17 cellular contexts compared by ENCODE assay signal in the genomic region with DNA sequence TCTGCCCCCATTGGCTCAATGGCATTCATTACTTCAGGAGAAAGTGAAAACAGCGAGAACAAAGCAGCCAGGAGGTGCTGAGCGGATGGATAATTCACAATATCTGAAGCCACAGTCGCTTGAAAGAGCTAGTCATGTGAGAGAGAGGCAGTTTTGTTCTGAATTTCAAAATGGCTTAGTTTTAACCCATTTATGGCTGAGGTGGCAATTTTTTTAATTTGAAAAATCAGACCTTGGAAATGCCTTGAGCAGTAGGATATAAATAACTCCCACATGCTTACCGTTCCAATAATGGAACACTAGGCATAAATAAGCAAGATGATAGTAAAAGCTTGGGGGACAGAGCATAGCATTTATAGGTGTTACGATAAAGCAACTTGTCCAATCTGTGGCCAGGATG. TPM values are rescaled to one million over a fixed set of nuclear protein-coding genes. Genes with fewer than 3 reads are reported as not detected.
A peak's percentile ranks its signal among the peaks of the same experiment; 100 is the strongest.
DNase-seq lines count a peak whose midpoint lies in the region; ATAC-seq and TF ChIP-seq lines count a peak whose summit lies in the region.
"Had no signal": no experiment of that assay in that cellular context is flagged by ENCODE, and none has a peak within 500 bp of the region (broad histone marks: within the 10 kb centered on the region; RNA-seq: fewer than 3 reads in every experiment).

No MANE protein-coding gene starts in this region.

- H3K14ac ChIP-seq in IMR-90 (replicated peaks; ENCODE audit: low read depth, low read length), result no peak overlapping the region

- no peak for TF ChIP-seq POLR2A in IMR-90 (IDR thresholded peaks at IDR 0.05; ENCODE audit: low read depth, low read length)

- no peak overlapping the region for H3K9ac ChIP-seq in IMR-90 (ENCODE audit: low read depth, low read length)
- H3K9ac ChIP-seq: BLaER1, GM23248 had no signal

- no peak overlapping the region for H3K4me3 Mint-ChIP-seq in nephron
- H3K4me3 Mint-ChIP-seq in T-cell, result no peak overlapping the region
- H3K4me3 Mint-ChIP-seq: B cell; CD4-positive, CD25-positive, alpha-beta regulatory T cell; CD8-positive, alpha-beta T cell had no signal

- TF ChIP-seq RAD21 in IMR-90 (IDR thresholded peaks at IDR 0.05; ENCODE audit: low read length), result no peak

- no peak for TF ChIP-seq CTCF in IMR-90 (conservative IDR thresholded peaks at IDR 0.05; ENCODE audit: low read depth, low read length)
- no peak for TF ChIP-seq CTCF in VCaP (conservative IDR thresholded peaks at IDR 0.05)
- TF ChIP-seq CTCF in nephron (IDR thresholded peaks at IDR 0.05; ENCODE audit: unreplicated experiment in 3 of 3), result no peak

- intact Hi-C loops in IMR-90 (cut with micrococcal nuclease), result no loop called here

- H4K20me1 ChIP-seq in IMR-90 (ENCODE audit: insufficient read depth, low read length), result no peaks in the 10 kb centered on the region
- H4K20me1 ChIP-seq: BLaER1 had no signal

- no peak overlapping the region for H2AK9ac ChIP-seq in IMR-90 (replicated peaks; ENCODE audit: low read depth, low read length, poor library complexity)

- in situ Hi-C loops in IMR-90 (cut with MboI; ENCODE audit: low sequenced_read_pairs), result no loop called here

- no peak overlapping the region for H3K4ac ChIP-seq in IMR-90 (ENCODE audit: low read depth, low read length)

- no peaks in the 10 kb centered on the region for H3K79me1 ChIP-seq in IMR-90 (ENCODE audit: low read depth in 1 of 2, low read length in 2 of 2)

- H3K4me1 Mint-ChIP-seq in nephron (peaks cover 48% of the 10 kb centered on the region), T-cell (peaks cover 2 to 6% (median 3%) of the 10 kb centered on the region in 3 donors)
- H3K4me1 Mint-ChIP-seq: B cell had no signal

- no peak overlapping the region for H4K91ac ChIP-seq in IMR-90 (ENCODE audit: insufficient read depth, low read depth, low read length)

- ATAC-seq in IMR-90 (ENCODE audit: low read depth) (no peak), T-cell (replicated peaks in 1 of 4) (no peak)
- ATAC-seq: CD8-positive, alpha-beta T cell had no signal

- H3K56ac ChIP-seq in IMR-90 (ENCODE audit: extremely low read depth, insufficient read depth, low read length), result no peak overlapping the region

- no peak overlapping the region for H2BK5ac ChIP-seq in IMR-90 (ENCODE audit: low read depth, low read length, poor library complexity, severe bottlenecking)

- H3K4me1 ChIP-seq in IMR-90 (ENCODE audit: control insufficient read depth, insufficient read depth, low read length), result peaks cover 6% of the 10 kb centered on the region

- CTCF ChIA-PET in IMR-90 (lab: Yijun Ruan, JAX), result no interaction called here
- CTCF ChIA-PET in T-cell (lab: Charles Lee), result interaction anchor here in 1 of 2 donors (0.7 kb wide), 1 partner anchor 230 kb away, joined by 3 read pairs; no protein-coding TSS in a partner anchor

- no CpG with 5 or more reads among the region's 5 CpGs for WGBS in IMR-90 (ENCODE audit: extremely low coverage in 2 of 2, insufficient read length in 1 of 2), 2 experiments

- no TSS peak for BruUV-seq in IMR-90 (replicated peaks; lab: Mats Ljungman, UMichigan)

- no peak overlapping the region for H2AFZ ChIP-seq in IMR-90 (replicated peaks; ENCODE audit: low read length, poor library complexity)
- H2AFZ ChIP-seq: GM23248 had no signal

- DNase-seq in IMR-90, result no peak
- no peak for DNase-seq in T-cell
- DNase-seq in putamen (ENCODE audit: low spot score), result no peak
- no peak for DNase-seq in NCI-H1092 treated with DMSO at 0.1 percent for 48 hours (lab: John Stamatoyannopoulos, UW)
- DNase-seq: Caco-2; CD4-positive, CD25-positive, alpha-beta regulatory T cell; CD8-positive, alpha-beta T cell; DMS153; DND-41; GM23248; H7; HCEC 1CT had no signal

- H3K27ac ChIP-seq in IMR-90 (ENCODE audit: insufficient read depth, low read length) (no peak overlapping the region), VCaP (peak overlapping the region; percentile 100; the same call in 1 of the 2 replicates)
- H3K27ac ChIP-seq: BLaER1, C4-2B, GM23248 had no signal

- no peak overlapping the region for H2BK15ac ChIP-seq in IMR-90 (ENCODE audit: low read depth, low read length)

- H3K27me3 Mint-ChIP-seq in nephron (ENCODE audit: low read depth) (no peaks in the 10 kb centered on the region), T-cell (peaks cover 0 to 2% of the 10 kb centered on the region in 2 donors)
- H3K27me3 Mint-ChIP-seq: B cell; CD4-positive, CD25-positive, alpha-beta regulatory T cell had no signal

- no peak overlapping the region for H2AK5ac ChIP-seq in IMR-90 (ENCODE audit: low read depth, low read length)

- H3K36me3 Mint-ChIP-seq in nephron (ENCODE audit: low read depth) (no peaks in the 10 kb centered on the region), T-cell (no peaks in the 10 kb centered on the region)
- H3K36me3 Mint-ChIP-seq: CD4-positive, CD25-positive, alpha-beta regulatory T cell; CD8-positive, alpha-beta T cell had no signal

- dilution Hi-C loops in IMR-90 (cut with HindIII; ENCODE audit: low sequenced_read_pairs, unreplicated experiment), result no loop called here

- H3K9me3 Mint-ChIP-seq in nephron (no peaks in the 10 kb centered on the region), T-cell (no peaks in the 10 kb centered on the region)
- H3K9me3 Mint-ChIP-seq: CD4-positive, CD25-positive, alpha-beta regulatory T cell; CD8-positive, alpha-beta T cell had no signal

- H3K36me3 ChIP-seq in IMR-90 (ENCODE audit: control insufficient read depth, insufficient read depth, low read length), result no peaks in the 10 kb centered on the region
- H3K36me3 ChIP-seq: BLaER1 had no signal

- POLR2A ChIA-PET in IMR-90 (lab: Charles Lee; ENCODE audit: unreplicated experiment), result no interaction called here
- POLR2A ChIA-PET in T-cell (lab: Charles Lee), result interaction anchor here in 1 of 2 donors (0.6 kb wide), 1 partner anchor 56 kb away, joined by 8 read pairs; no protein-coding TSS in a partner anchor

- no peak overlapping the region for H2BK120ac ChIP-seq in IMR-90 (ENCODE audit: low read depth, low read length)

- no peak overlapping the region for H3K18ac ChIP-seq in IMR-90 (ENCODE audit: low read depth, low read length)

- H4K8ac ChIP-seq in IMR-90 (ENCODE audit: low read depth in 2 of 2, low read length in 2 of 2), result no peak overlapping the region

- no peak overlapping the region for H3K4me2 ChIP-seq in IMR-90 (ENCODE audit: low read depth, low read length)
- H3K4me2 ChIP-seq: BLaER1 had no signal

- no peaks in the 10 kb centered on the region; the same call in 1 of the 2 replicates for H3K9me1 ChIP-seq in IMR-90 (ENCODE audit: insufficient read depth, low read length)

- H3K27ac Mint-ChIP-seq in nephron (peak overlapping the region; percentile 2 to 28 (median 20)), T-cell (no peak overlapping the region)
- H3K27ac Mint-ChIP-seq: B cell; CD4-positive, CD25-positive, alpha-beta regulatory T cell; CD8-positive, alpha-beta T cell had no signal

- no peak overlapping the region for H4K5ac ChIP-seq in IMR-90 (ENCODE audit: low read depth, low read length)

- H3K27me3 ChIP-seq in IMR-90 (ENCODE audit: control insufficient read depth, insufficient read depth, low read length), result no peaks in the 10 kb centered on the region
- H3K27me3 ChIP-seq: BLaER1 had no signal

- H2BK20ac ChIP-seq in IMR-90 (ENCODE audit: low read depth, low read length), result no peak overlapping the region

- H3K9me3 ChIP-seq in IMR-90 (ENCODE audit: control insufficient read depth, insufficient read depth, low read length), result no peaks in the 10 kb centered on the region
- H3K9me3 ChIP-seq: BLaER1, Caco-2 had no signal

- no peak overlapping the region for H3K23ac ChIP-seq in IMR-90 (ENCODE audit: low read depth, low read length)

- no peak overlapping the region for H3K4me3 ChIP-seq in IMR-90 (ENCODE audit: insufficient read depth, low read depth, low read length)
- H3K4me3 ChIP-seq: BLaER1, GM23248 had no signal

TF ChIP-seq in IMR-90, 13 proteins besides CTCF, POLR2A, EP300 and RAD21:
- TF ChIP-seq, protein P1, sequence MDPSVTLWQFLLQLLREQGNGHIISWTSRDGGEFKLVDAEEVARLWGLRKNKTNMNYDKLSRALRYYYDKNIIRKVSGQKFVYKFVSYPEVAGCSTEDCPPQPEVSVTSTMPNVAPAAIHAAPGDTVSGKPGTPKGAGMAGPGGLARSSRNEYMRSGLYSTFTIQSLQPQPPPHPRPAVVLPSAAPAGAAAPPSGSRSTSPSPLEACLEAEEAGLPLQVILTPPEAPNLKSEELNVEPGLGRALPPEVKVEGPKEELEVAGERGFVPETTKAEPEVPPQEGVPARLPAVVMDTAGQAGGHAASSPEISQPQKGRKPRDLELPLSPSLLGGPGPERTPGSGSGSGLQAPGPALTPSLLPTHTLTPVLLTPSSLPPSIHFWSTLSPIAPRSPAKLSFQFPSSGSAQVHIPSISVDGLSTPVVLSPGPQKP (IDR thresholded peaks at IDR 0.05; ENCODE audit: borderline replicate concordance, low read depth, low read length), result no peak
- peak; percentile 50; the same call in 1 of the 2 replicates for TF ChIP-seq MAFK (IDR thresholded peaks at IDR 0.05; ENCODE audit: low read depth, low read length)

RNA-seq across cellular contexts. Expression of gene CBR4, which starts 56.9 kb away (rescaled TPM):
- 4.5 and 9.2 TPM in 2 replicates for total RNA-seq in IMR-90 (2012; rRNA removed)
- polyA plus RNA-seq in IMR-90 (2012; rRNA removed), result 2.1 and 2.7 TPM in 2 replicates
- 0.31 and 0.39 TPM in 2 replicates for polyA plus RNA-seq in IMR-90 (2012; cell fraction: cytosol; rRNA removed)
- 0.52 and 5.9 TPM in 2 replicates for polyA plus RNA-seq in IMR-90 (2012; cell fraction: nucleus; rRNA removed; ENCODE audit: low replicate concordance)
- total RNA-seq in T-cell, result 10 to 100 TPM; 13.8 to 24.3 (median 18.0) TPM

Comparison
In these comparisons a context has a peak if more than half of its experiments do, and no peak if none do; other contexts are left out.
1. H3K27ac Mint-ChIP-seq: peak in nephron (3 of 3); none in T-cell (0 of 2).